In genomic region chr4:15153662-15154061, GRCh38 we compare ENCODE assay signal across 1 cellular context.
TF ChIP-seq lines count a peak whose summit lies in the region.

No MANE protein-coding gene starts in this region.

TF ChIP-seq in K562, 482 proteins besides CTCF, POLR2A, EP300 and RAD21 (continued from another document and continues in another):
- TF ChIP-seq, protein P1, sequence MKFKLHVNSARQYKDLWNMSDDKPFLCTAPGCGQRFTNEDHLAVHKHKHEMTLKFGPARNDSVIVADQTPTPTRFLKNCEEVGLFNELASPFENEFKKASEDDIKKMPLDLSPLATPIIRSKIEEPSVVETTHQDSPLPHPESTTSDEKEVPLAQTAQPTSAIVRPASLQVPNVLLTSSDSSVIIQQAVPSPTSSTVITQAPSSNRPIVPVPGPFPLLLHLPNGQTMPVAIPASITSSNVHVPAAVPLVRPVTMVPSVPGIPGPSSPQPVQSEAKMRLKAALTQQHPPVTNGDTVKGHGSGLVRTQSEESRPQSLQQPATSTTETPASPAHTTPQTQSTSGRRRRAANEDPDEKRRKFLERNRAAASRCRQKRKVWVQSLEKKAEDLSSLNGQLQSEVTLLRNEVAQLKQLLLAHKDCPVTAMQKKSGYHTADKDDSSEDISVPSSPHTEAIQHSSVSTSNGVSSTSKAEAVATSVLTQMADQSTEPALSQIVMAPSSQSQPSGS (CRISPR knock-in tag; IDR thresholded peaks at IDR 0.05) = no peak
- TF ChIP-seq CHD2 (IDR thresholded peaks at IDR 0.05; ENCODE audit: low read depth, low read length) (no peak), E2F4 (CRISPR knock-in tag; IDR thresholded peaks at IDR 0.05; ENCODE audit: low read depth) (no peak), SAP30 (IDR thresholded peaks at IDR 0.05; ENCODE audit: borderline replicate concordance, insufficient read depth, low read depth, low read length, poor library complexity, severe bottlenecking) (no peak), BCLAF1 (IDR thresholded peaks at IDR 0.05; ENCODE audit: borderline replicate concordance in 1 of 2, control insufficient read depth in 1 of 2, low read depth in 2 of 2, low read length in 1 of 2) (no peak), SMARCA4 (IDR thresholded peaks at IDR 0.05) (peak; percentile 98), C11orf30 (IDR thresholded peaks at IDR 0.05; ENCODE audit: low read depth) (peak; percentile 92), OTX1 (CRISPR knock-in tag; IDR thresholded peaks at IDR 0.05) (no peak), FOXA1 (IDR thresholded peaks at IDR 0.05; ENCODE audit: borderline replicate concordance) (no peak), CREM (IDR thresholded peaks at IDR 0.05; ENCODE audit: low read depth) (0 out of 2 replicates have a peak, but pooled peaks have one; percentile 28), HNRNPLL (IDR thresholded peaks at IDR 0.05; ENCODE audit: low read depth, low read length, poor library complexity, severe bottlenecking) (no peak), PHTF2 (CRISPR knock-in tag; IDR thresholded peaks at IDR 0.05) (no peak), SREBF2 (CRISPR knock-in tag; IDR thresholded peaks at IDR 0.05) (no peak), TFAM (CRISPR knock-in tag; conservative IDR thresholded peaks at IDR 0.05) (no peak), GTF2E2 (tag; IDR thresholded peaks at IDR 0.05) (no peak), DPF2 (IDR thresholded peaks at IDR 0.05) (peak; percentile 98), MNT (conservative IDR thresholded peaks at IDR 0.05) (peak; percentile 42 to 56; a peak in 1 of 4 replicates), ZNF121 (CRISPR knock-in tag; conservative IDR thresholded peaks at IDR 0.05) (no peak), PCBP2 (IDR thresholded peaks at IDR 0.05; ENCODE audit: low read depth, low read length, poor library complexity, severe bottlenecking) (no peak), ARID2 (IDR thresholded peaks at IDR 0.05) (0 out of 2 replicates have a peak, but pooled peaks have one; percentile 22), ZNF444 (CRISPR knock-in tag; IDR thresholded peaks at IDR 0.05) (no peak), TAF1 (IDR thresholded peaks at IDR 0.05; ENCODE audit: control insufficient read depth, extremely low read depth, insufficient read depth, low read length, severe bottlenecking) (no peak), ZNF253 (CRISPR knock-in tag; conservative IDR thresholded peaks at IDR 0.05) (no peak), ASH1L (IDR thresholded peaks at IDR 0.05; ENCODE audit: borderline replicate concordance, low read depth, partially characterized antibody) (no peak), NFE2 (IDR thresholded peaks at IDR 0.05; ENCODE audit: low read depth) (peak; percentile 91), GABPB2 (CRISPR knock-in tag; conservative IDR thresholded peaks at IDR 0.05) (no peak), MEIS2 (IDR thresholded peaks at IDR 0.05; ENCODE audit: partially characterized antibody) (peak; percentile 68), ZNF165 (CRISPR knock-in tag; IDR thresholded peaks at IDR 0.05; ENCODE audit: borderline replicate concordance) (no peak), RNF2 (IDR thresholded peaks at IDR 0.05) (peak; percentile 43; the same call in 1 of the 2 replicates), NR4A1 (CRISPR knock-in tag; IDR thresholded peaks at IDR 0.05) (no peak), NR4A1 (tag; IDR thresholded peaks at IDR 0.05) (0 out of 2 replicates have a peak, but pooled peaks have one; percentile 40), ZNF507 (tag; conservative IDR thresholded peaks at IDR 0.05) (no peak), NR2C1 (IDR thresholded peaks at IDR 0.05) (no peak), NR2C1 (tag; IDR thresholded peaks at IDR 0.05) (no peak), HMGN3 (IDR thresholded peaks at IDR 0.05; ENCODE audit: borderline replicate concordance, extremely low read depth, insufficient read length, low read depth, low read length) (no peak), NELFE (IDR thresholded peaks at IDR 0.05; ENCODE audit: insufficient read depth, insufficient read length) (no peak), IFI16 (CRISPR knock-in tag; IDR thresholded peaks at IDR 0.05) (no peak), ZFP30 (CRISPR knock-in tag; IDR thresholded peaks at IDR 0.05; ENCODE audit: borderline replicate concordance) (no peak)
- TF ChIP-seq, protein P2, sequence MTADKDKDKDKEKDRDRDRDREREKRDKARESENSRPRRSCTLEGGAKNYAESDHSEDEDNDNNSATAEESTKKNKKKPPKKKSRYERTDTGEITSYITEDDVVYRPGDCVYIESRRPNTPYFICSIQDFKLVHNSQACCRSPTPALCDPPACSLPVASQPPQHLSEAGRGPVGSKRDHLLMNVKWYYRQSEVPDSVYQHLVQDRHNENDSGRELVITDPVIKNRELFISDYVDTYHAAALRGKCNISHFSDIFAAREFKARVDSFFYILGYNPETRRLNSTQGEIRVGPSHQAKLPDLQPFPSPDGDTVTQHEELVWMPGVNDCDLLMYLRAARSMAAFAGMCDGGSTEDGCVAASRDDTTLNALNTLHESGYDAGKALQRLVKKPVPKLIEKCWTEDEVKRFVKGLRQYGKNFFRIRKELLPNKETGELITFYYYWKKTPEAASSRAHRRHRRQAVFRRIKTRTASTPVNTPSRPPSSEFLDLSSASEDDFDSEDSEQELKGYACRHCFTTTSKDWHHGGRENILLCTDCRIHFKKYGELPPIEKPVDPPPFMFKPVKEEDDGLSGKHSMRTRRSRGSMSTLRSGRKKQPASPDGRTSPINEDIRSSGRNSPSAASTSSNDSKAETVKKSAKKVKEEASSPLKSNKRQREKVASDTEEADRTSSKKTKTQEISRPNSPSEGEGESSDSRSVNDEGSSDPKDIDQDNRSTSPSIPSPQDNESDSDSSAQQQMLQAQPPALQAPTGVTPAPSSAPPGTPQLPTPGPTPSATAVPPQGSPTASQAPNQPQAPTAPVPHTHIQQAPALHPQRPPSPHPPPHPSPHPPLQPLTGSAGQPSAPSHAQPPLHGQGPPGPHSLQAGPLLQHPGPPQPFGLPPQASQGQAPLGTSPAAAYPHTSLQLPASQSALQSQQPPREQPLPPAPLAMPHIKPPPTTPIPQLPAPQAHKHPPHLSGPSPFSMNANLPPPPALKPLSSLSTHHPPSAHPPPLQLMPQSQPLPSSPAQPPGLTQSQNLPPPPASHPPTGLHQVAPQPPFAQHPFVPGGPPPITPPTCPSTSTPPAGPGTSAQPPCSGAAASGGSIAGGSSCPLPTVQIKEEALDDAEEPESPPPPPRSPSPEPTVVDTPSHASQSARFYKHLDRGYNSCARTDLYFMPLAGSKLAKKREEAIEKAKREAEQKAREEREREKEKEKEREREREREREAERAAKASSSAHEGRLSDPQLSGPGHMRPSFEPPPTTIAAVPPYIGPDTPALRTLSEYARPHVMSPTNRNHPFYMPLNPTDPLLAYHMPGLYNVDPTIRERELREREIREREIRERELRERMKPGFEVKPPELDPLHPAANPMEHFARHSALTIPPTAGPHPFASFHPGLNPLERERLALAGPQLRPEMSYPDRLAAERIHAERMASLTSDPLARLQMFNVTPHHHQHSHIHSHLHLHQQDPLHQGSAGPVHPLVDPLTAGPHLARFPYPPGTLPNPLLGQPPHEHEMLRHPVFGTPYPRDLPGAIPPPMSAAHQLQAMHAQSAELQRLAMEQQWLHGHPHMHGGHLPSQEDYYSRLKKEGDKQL (CRISPR knock-in tag; IDR thresholded peaks at IDR 0.05; ENCODE audit: borderline replicate concordance) = no peak
- TF ChIP-seq, protein P3, sequence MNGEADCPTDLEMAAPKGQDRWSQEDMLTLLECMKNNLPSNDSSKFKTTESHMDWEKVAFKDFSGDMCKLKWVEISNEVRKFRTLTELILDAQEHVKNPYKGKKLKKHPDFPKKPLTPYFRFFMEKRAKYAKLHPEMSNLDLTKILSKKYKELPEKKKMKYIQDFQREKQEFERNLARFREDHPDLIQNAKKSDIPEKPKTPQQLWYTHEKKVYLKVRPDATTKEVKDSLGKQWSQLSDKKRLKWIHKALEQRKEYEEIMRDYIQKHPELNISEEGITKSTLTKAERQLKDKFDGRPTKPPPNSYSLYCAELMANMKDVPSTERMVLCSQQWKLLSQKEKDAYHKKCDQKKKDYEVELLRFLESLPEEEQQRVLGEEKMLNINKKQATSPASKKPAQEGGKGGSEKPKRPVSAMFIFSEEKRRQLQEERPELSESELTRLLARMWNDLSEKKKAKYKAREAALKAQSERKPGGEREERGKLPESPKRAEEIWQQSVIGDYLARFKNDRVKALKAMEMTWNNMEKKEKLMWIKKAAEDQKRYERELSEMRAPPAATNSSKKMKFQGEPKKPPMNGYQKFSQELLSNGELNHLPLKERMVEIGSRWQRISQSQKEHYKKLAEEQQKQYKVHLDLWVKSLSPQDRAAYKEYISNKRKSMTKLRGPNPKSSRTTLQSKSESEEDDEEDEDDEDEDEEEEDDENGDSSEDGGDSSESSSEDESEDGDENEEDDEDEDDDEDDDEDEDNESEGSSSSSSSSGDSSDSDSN (IDR thresholded peaks at IDR 0.05; ENCODE audit: borderline replicate concordance in 1 of 2, low read depth in 2 of 2, low read length in 2 of 2) = no peak
- TF ChIP-seq, protein P4, sequence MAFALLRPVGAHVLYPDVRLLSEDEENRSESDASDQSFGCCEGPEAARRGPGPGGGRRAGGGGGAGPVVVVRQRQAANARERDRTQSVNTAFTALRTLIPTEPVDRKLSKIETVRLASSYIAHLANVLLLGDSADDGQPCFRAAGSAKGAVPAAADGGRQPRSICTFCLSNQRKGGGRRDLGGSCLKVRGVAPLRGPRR (CRISPR knock-in tag; IDR thresholded peaks at IDR 0.05) = no peak
- TF ChIP-seq, protein P5, sequence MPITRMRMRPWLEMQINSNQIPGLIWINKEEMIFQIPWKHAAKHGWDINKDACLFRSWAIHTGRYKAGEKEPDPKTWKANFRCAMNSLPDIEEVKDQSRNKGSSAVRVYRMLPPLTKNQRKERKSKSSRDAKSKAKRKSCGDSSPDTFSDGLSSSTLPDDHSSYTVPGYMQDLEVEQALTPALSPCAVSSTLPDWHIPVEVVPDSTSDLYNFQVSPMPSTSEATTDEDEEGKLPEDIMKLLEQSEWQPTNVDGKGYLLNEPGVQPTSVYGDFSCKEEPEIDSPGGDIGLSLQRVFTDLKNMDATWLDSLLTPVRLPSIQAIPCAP (CRISPR knock-in tag; IDR thresholded peaks at IDR 0.05; ENCODE audit: borderline replicate concordance) = no peak
